In genomic region chr11:120643254-120643653, GRCh38 we compare ENCODE assay signal across 25 cellular contexts.
"Had no signal": no experiment of that assay in that cellular context is flagged by ENCODE, and none has a peak within 500 bp of the region (broad histone marks: within the 10 kb centered on the region; RNA-seq: fewer than 3 reads in every experiment).

No MANE protein-coding gene starts in this region.

- H3K4me1 ChIP-seq: gastrocnemius medialis, lower lobe of right lung, parathyroid adenoma, testis, transverse colon, uterus had no signal

- H3K4me3 ChIP-seq: gastrocnemius medialis, hepatocyte, lower lobe of right lung, mucosa of descending colon, testis, transverse colon, uterus had no signal

- H3K36me3 ChIP-seq: gastrocnemius medialis, lower lobe of right lung, transverse colon, uterus, WERI-Rb-1 had no signal

- DNase-seq: activated CD4-positive, alpha-beta T cell treated with anti-CD3 and anti-CD28 coated beads for 48 hours; activated CD4-positive, alpha-beta T cell treated with anti-CD3 and anti-CD28 coated beads, Interleukin-2, amount 50 U/mL, for 48 hours; activated CD8-positive, alpha-beta memory T cell treated with anti-CD3 and anti-CD28 coated beads for 24 hours; activated effector memory CD4-positive, alpha-beta T cell treated with Interleukin-2 at 50 U/mL for 16 hours; activated naive CD4-positive, alpha-beta T cell treated with Interleukin-2 at 50 U/mL for 16 hours; dermis blood vessel endothelial cell; effector CD4-positive, alpha-beta T cell; gastrocnemius medialis; lower lobe of right lung; mesendoderm; mucosa of descending colon; nephron progenitor cell; right cardiac atrium; stimulated activated CD4-positive, alpha-beta T cell treated with anti-CD3 and anti-CD28 coated beads, Interleukin-12 subunit alpha, Interleukin-12 subunit beta, amount 100 ng/mL, for 4 hours; stimulated activated CD4-positive, alpha-beta T cell treated with anti-CD3 and anti-CD28 coated beads, Interleukin-4, amount 100 ng/mL, for 1 hour; stimulated activated naive CD8-positive, alpha-beta T cell treated with anti-CD3 and anti-CD28 coated beads, Interleukin-15, Interleukin-2, amounts not matched to agents 100 U/mL and 50 U/mL, for 24 hours; T-helper 17 cell; T1000; transverse colon; uterus; WERI-Rb-1 had no signal

- H3K9me3 ChIP-seq: gastrocnemius medialis, lower lobe of right lung, mucosa of descending colon, testis, transverse colon, uterus had no signal

- H3K27me3 ChIP-seq: gastrocnemius medialis, testis, uterus had no signal

- H3K27ac ChIP-seq: epithelial cell of prostate, gastrocnemius medialis, hepatocyte, lower lobe of right lung, parathyroid adenoma, testis, transverse colon, uterus, WERI-Rb-1 had no signal
